ENCODE assay signal across 8 cellular contexts in the genomic region with DNA sequence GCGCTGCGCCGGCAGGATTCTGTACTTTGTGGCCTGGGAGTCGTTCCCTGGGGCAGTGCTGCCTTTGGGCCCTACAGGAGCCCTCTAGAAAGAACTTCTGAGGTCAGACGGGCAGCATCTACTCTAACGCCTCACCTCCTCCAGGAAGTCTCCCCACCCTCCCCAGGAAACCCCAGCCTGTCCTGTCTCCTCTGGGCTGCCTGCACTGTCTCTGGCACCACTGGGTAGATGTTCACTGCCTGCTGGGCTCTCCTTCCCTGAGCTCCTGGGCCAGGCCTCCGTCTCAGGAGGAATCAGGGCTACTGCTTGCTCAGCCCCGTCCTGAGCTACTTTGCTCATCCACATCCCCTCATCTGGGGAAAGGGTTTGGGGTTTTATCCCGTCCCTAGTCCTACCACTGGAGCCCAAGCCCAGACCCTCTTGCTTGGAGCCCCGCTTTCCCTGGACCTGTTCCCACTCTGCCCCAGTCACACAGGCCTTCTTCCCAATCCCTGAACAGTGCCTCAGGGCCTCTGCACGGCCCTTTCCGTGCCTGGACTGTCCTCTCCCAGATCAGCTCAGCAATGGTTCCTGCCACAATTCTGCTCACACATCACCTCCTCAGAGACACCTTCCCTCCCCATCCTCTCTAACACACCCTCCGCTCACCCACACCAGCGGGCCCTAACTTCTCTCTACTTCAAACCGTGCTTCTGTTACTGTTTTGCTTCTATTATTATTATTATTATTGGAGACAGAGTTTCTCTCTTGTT. TPM values are rescaled to one million over a fixed set of nuclear protein-coding genes. Genes with fewer than 3 reads are reported as not detected.
DNase-seq lines count a peak whose midpoint lies in the region; ATAC-seq and TF ChIP-seq lines count a peak whose summit lies in the region.

No MANE protein-coding gene starts in this region.

- no peak overlapping the region for H3K4me3 Mint-ChIP-seq in MCF 10A (ENCODE audit: unreplicated experiment)
- H3K4me3 Mint-ChIP-seq in naive thymus-derived CD4-positive, alpha-beta T cell: peak overlapping the region in 9 of 10 donors; percentile 30 to 80 (median 71)

- H3K27me3 ChIP-seq in heart left ventricle: no peaks in the 10 kb centered on the region
- H3K27me3 ChIP-seq in naive thymus-derived CD4-positive, alpha-beta T cell (ENCODE audit: control insufficient read depth in 2 of 2, insufficient read depth in 2 of 2, low read length in 2 of 2): no peaks in the 10 kb centered on the region
- no peaks in the 10 kb centered on the region for H3K27me3 ChIP-seq in upper lobe of left lung

- H3K36me3 ChIP-seq in heart left ventricle (no peaks in the 10 kb centered on the region), upper lobe of left lung (no peaks in the 10 kb centered on the region)
- no peaks in the 10 kb centered on the region for H3K36me3 ChIP-seq in naive thymus-derived CD4-positive, alpha-beta T cell (ENCODE audit: control insufficient read depth in 2 of 3, insufficient read depth in 3 of 3, low read length in 3 of 3)

- 76 to 85% (median 83%) methylated on average over 15 of the region's 15 CpGs for WGBS in heart left ventricle, 4 donors
- 73 to 92% methylated on average over 11 to 15 of the region's 15 CpGs for WGBS in upper lobe of left lung, 2 donors

- H3K36me3 Mint-ChIP-seq in MCF 10A (ENCODE audit: insufficient read depth, unreplicated experiment): no peaks in the 10 kb centered on the region
- no peaks in the 10 kb centered on the region for H3K36me3 Mint-ChIP-seq in naive thymus-derived CD4-positive, alpha-beta T cell

- no peak for TF ChIP-seq EP300 in upper lobe of left lung (IDR thresholded peaks at IDR 0.05)

- H3K27ac ChIP-seq in heart left ventricle: peak overlapping the region in 10 of 12 donors; percentile 9 to 82 (median 75)
- H3K27ac ChIP-seq in naive thymus-derived CD4-positive, alpha-beta T cell (ENCODE audit: low read depth, low read length): peak overlapping the region; percentile 69
- H3K27ac ChIP-seq in upper lobe of left lung: peak overlapping the region; percentile 35 to 88 (median 69)

- H3K27ac Mint-ChIP-seq in MCF 10A (ENCODE audit: low read depth, unreplicated experiment): peak overlapping the region; percentile 99
- H3K27ac Mint-ChIP-seq in naive thymus-derived CD4-positive, alpha-beta T cell: peak overlapping the region; percentile 9 to 91 (median 78)

- no peaks in the 10 kb centered on the region for H3K27me3 Mint-ChIP-seq in MCF 10A (ENCODE audit: insufficient read depth, unreplicated experiment)
- H3K27me3 Mint-ChIP-seq in naive thymus-derived CD4-positive, alpha-beta T cell: peaks cover 0 to 17% (median 0%) of the 10 kb centered on the region in 5 donors

- H3K4me1 Mint-ChIP-seq in MCF 10A (ENCODE audit: insufficient read depth, unreplicated experiment): peaks cover 23% of the 10 kb centered on the region
- H3K4me1 Mint-ChIP-seq in naive thymus-derived CD4-positive, alpha-beta T cell: peaks cover 34 to 63% (median 56%) of the 10 kb centered on the region in 7 donors

- intact Hi-C loops in heart left ventricle (cut with DNase I): loop anchor here (1.0 to 10.0 kb wide), 10 partner anchors 74 to 267 kb away; a partner anchor contains a TSS
- intact Hi-C loops in Right ventricle myocardium inferior (cut with DNase I): loop anchor here (1.0 to 10.0 kb wide), 3 partner anchors 100 to 266 kb away; a partner anchor contains a TSS
- intact Hi-C loops in MCF 10A (cut with micrococcal nuclease): loop anchor here (1.0 to 2.0 kb wide), 5 partner anchors 66 to 266 kb away; a partner anchor contains a TSS
- intact Hi-C loops in naive thymus-derived CD4-positive, alpha-beta T cell (cut with micrococcal nuclease): loop anchor here (1.0 to 5.0 kb wide), 11 partner anchors 9 to 307 kb away; a partner anchor contains a TSS
- intact Hi-C loops in sciatic nerve (cut with DNase I): loop anchor here (10.0 kb wide), 1 partner anchor 264 kb away; a partner anchor contains a TSS

- POLR2A ChIA-PET in MCF 10A (lab: Yijun Ruan, JAX): interaction anchor here (0.6 to 5.2 kb wide), 11 partner anchors 61 to 240 kb away, joined by 3 to 98 read pairs (median 6); a partner anchor contains a TSS
- POLR2A ChIA-PET in naive thymus-derived CD4-positive, alpha-beta T cell (lab: Charles Lee): interaction anchor here (0.9 to 11.3 kb wide), 7 partner anchors 9 to 263 kb away, joined by 4 to 100 read pairs (median 5); a partner anchor contains a TSS

- no peak for DNase-seq in heart left ventricle
- no peak for DNase-seq in Right ventricle myocardium inferior (ENCODE audit: missing footprints)
- DNase-seq in MCF 10A (ENCODE audit: unreplicated experiment): no peak
- no peak for DNase-seq in naive thymus-derived CD4-positive, alpha-beta T cell
- no peak for DNase-seq in upper lobe of left lung
- DNase-seq in GM19240 (ENCODE audit: insufficient read length, low spot score): no peak
- DNase-seq in sciatic nerve (ENCODE audit: low spot score): no peak
- DNase-seq in NCI-H2227 treated with DMSO at 0.1 percent for 48 hours (lab: John Stamatoyannopoulos, UW): no peak

- no TSS peak for BruUV-seq in MCF 10A (replicated peaks; lab: Mats Ljungman, UMichigan)

- H3K4me3 ChIP-seq in heart left ventricle: peak overlapping the region in 11 of 12 donors; percentile 28 to 56 (median 51)
- no peak overlapping the region for H3K4me3 ChIP-seq in naive thymus-derived CD4-positive, alpha-beta T cell (ENCODE audit: low read length)
- H3K4me3 ChIP-seq in upper lobe of left lung: peak overlapping the region in 2 of 4 donors; percentile 50 to 52

- no peak for TF ChIP-seq POLR2A in heart left ventricle (IDR thresholded peaks at IDR 0.05)
- TF ChIP-seq POLR2A in upper lobe of left lung (IDR thresholded peaks at IDR 0.05): no peak

- H3K4me1 ChIP-seq in heart left ventricle (peaks cover 0 to 30% (median 8%) of the 10 kb centered on the region in 12 donors), upper lobe of left lung (peaks cover 14 to 21% (median 17%) of the 10 kb centered on the region in 4 donors)
- peaks cover 49 to 52% of the 10 kb centered on the region in 2 donors for H3K4me1 ChIP-seq in naive thymus-derived CD4-positive, alpha-beta T cell (ENCODE audit: control insufficient read depth in 2 of 2, insufficient read depth in 2 of 2, low read length in 2 of 2)

- H3K9me3 Mint-ChIP-seq in MCF 10A (ENCODE audit: unreplicated experiment): no peaks in the 10 kb centered on the region
- peaks cover 0 to 2% (median 0%) of the 10 kb centered on the region in 11 donors for H3K9me3 Mint-ChIP-seq in naive thymus-derived CD4-positive, alpha-beta T cell

- H3K9me3 ChIP-seq in heart left ventricle (no peaks in the 10 kb centered on the region), upper lobe of left lung (no peaks in the 10 kb centered on the region)
- H3K9me3 ChIP-seq in naive thymus-derived CD4-positive, alpha-beta T cell (ENCODE audit: control insufficient read depth in 2 of 3, low read length in 3 of 3): no peaks in the 10 kb centered on the region

- TF ChIP-seq CTCF in heart left ventricle (IDR thresholded peaks at IDR 0.05) (no peak), MCF 10A (IDR thresholded peaks at IDR 0.05; ENCODE audit: unreplicated experiment) (no peak), upper lobe of left lung (IDR thresholded peaks at IDR 0.05) (no peak)

- no peak for ATAC-seq in heart left ventricle
- no peak for ATAC-seq in Right ventricle myocardium inferior
- no peak for ATAC-seq in naive thymus-derived CD4-positive, alpha-beta T cell
- no peak for ATAC-seq in upper lobe of left lung (ENCODE audit: low FRiP score in 2 of 2)
- no peak for ATAC-seq in sciatic nerve

- CTCF ChIA-PET in MCF 10A (lab: Yijun Ruan, JAX): interaction anchor here (0.6 to 6.9 kb wide), 25 partner anchors 27 to 266 kb away, joined by 3 to 58 read pairs (median 5); a partner anchor contains a TSS
- CTCF ChIA-PET in naive thymus-derived CD4-positive, alpha-beta T cell (lab: Charles Lee): interaction anchor here (0.6 to 4.7 kb wide), 18 partner anchors 15 to 546 kb away, joined by 3 to 47 read pairs (median 6); a partner anchor contains a TSS

RNA-seq across cellular contexts. Expression of a gene that starts 11.3 kb away (rescaled TPM):
- total RNA-seq in heart left ventricle (not detected), Right ventricle myocardium inferior (not detected), MCF 10A (2022) (not detected in 2 replicates), upper lobe of left lung (1 to 10 TPM in 1 of 6 donors, under 1 TPM in 2, not detected in 3; 0.17 to 1.0 (median 0.89) TPM), sciatic nerve (not detected)
- polyA plus RNA-seq in heart left ventricle: 1 to 10 TPM in 1 of 2 donors, under 1 TPM in 1; 0.17 to 1.7 TPM
- total RNA-seq in naive thymus-derived CD4-positive, alpha-beta T cell: not detected
- polyA plus RNA-seq in naive thymus-derived CD4-positive, alpha-beta T cell: not detected
